In the genomic region with DNA sequence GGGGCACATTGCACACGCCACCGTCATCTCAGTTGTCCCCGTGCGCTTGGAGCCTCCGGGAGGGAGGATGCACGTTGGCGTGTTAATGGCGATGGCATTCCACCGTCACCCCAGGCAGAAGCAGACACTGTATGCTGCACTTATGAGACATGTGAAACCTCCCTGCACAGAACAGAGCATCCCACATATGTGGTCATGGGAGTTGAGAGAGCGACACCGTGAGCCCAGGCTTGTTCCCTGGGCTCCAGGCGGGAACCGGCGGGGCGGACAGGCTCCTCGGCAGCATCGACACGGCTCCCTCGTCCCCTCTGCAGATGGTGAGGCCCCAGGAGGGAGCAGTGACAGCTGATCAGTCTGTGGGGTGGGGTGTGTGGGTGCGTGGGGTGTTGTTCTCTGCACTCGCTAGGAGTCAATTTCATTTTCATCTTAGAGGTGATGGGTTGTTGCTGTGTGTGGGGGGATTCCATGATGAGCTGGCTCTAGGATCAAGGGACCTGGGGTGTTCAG, we compare ENCODE assay signal across 23 cellular contexts. TPM values are rescaled to one million over a fixed set of nuclear protein-coding genes. Genes with fewer than 3 reads are reported as not detected.
DNase-seq lines count a peak whose midpoint lies in the region; ATAC-seq, FAIRE-seq and TF ChIP-seq lines count a peak whose summit lies in the region.
"Had no signal": no experiment of that assay in that cellular context is flagged by ENCODE, and none has a peak within 500 bp of the region (broad histone marks: within the 10 kb centered on the region; RNA-seq: fewer than 3 reads in every experiment).

No MANE protein-coding gene starts in this region.

- peaks cover 2 to 18% of the 10 kb centered on the region in 2 experiments for H4K20me1 ChIP-seq in H1 (replicated peaks in 1 of 2; ENCODE audit: control insufficient read depth in 1 of 2, insufficient read depth in 2 of 2, low read length in 2 of 2)

- no peak for TF ChIP-seq EP300 in H1 (IDR thresholded peaks at IDR 0.05; ENCODE audit: borderline replicate concordance in 1 of 2, low read depth in 2 of 2, low read length in 2 of 2)

- no peaks in the 10 kb centered on the region for H3K36me3 Mint-ChIP-seq in activated CD4-positive, alpha-beta T cell treated with anti-CD3 and anti-CD28 coated beads for 36 hours (ENCODE audit: low read depth)
- H3K36me3 Mint-ChIP-seq in activated CD4-positive, alpha-beta T cell treated with anti-CD3 and anti-CD28 coated beads, Interleukin-2, amount 10 ng/mL, durations not matched to agents 24 days and 14 days (ENCODE audit: low read depth) = no peaks in the 10 kb centered on the region

- no peak overlapping the region for H2AFZ ChIP-seq in H1 (ENCODE audit: low read length)

- no peak overlapping the region for H3K56ac ChIP-seq in H1 (replicated peaks; ENCODE audit: insufficient read length, low read depth, low read length)

- H3K9me3 Mint-ChIP-seq in activated CD4-positive, alpha-beta T cell treated with anti-CD3 and anti-CD28 coated beads for 36 hours (ENCODE audit: low read depth) = no peaks in the 10 kb centered on the region
- H3K9me3 Mint-ChIP-seq in activated CD4-positive, alpha-beta T cell treated with anti-CD3 and anti-CD28 coated beads, Interleukin-2, amount 10 ng/mL, durations not matched to agents 24 days and 14 days = no peaks in the 10 kb centered on the region
- H3K9me3 Mint-ChIP-seq: CD4-positive, alpha-beta memory T cell; HFFc6; IgD-negative memory B cell; memory B cell had no signal

- no peak overlapping the region for H4K5ac ChIP-seq in H1 (ENCODE audit: insufficient read length, low read depth, low read length)

- no peaks in the 10 kb centered on the region; a peak in 1 of 7 replicates for H3K4me1 ChIP-seq in H1 (replicated peaks in 1 of 4; ENCODE audit: control insufficient read depth in 3 of 4, insufficient read depth in 4 of 4, low read length in 3 of 4)

- no peaks in the 10 kb centered on the region for H3K79me1 ChIP-seq in H1 (ENCODE audit: low read depth, low read length)

- H3K4me3 ChIP-seq in H1 (ENCODE audit: extremely low read depth in 1 of 4, insufficient read depth in 2 of 4, low read depth in 3 of 4, low read length in 4 of 4) = no peak overlapping the region
- H3K4me3 ChIP-seq: ovary, stomach had no signal

- no peak overlapping the region for H3K18ac ChIP-seq in H1 (ENCODE audit: extremely low read depth, low read length)

- 90% methylated on average over 17 of the region's 21 CpGs; no CpG with 5 or more reads in 1 of the 2 experiments for WGBS in H1 (ENCODE audit: extremely low coverage in 1 of 2, insufficient coverage in 1 of 2, insufficient read length in 1 of 2, insufficient replicate concordance in 2 of 2, low coverage in 1 of 2, low lambda C conversion rate in 2 of 2, missing lambda C conversion rate in 1 of 2), 2 experiments

- no peak overlapping the region for H2BK15ac ChIP-seq in H1 (ENCODE audit: low read length)

- H3K23ac ChIP-seq in H1 (ENCODE audit: insufficient read length) = no peak overlapping the region

- H2BK20ac ChIP-seq in H1 (ENCODE audit: low read length) = no peak overlapping the region

- H3K27ac Mint-ChIP-seq in activated CD4-positive, alpha-beta T cell treated with anti-CD3 and anti-CD28 coated beads for 36 hours = no peak overlapping the region
- no peak overlapping the region for H3K27ac Mint-ChIP-seq in activated CD4-positive, alpha-beta T cell treated with anti-CD3 and anti-CD28 coated beads, Interleukin-2, amount 10 ng/mL, durations not matched to agents 24 days and 14 days
- H3K27ac Mint-ChIP-seq: HFFc6, IgD-negative memory B cell, memory B cell had no signal

- no peaks in the 10 kb centered on the region for H3K36me3 ChIP-seq in H1 (ENCODE audit: control insufficient read depth in 2 of 4, insufficient read depth in 4 of 4, low read length in 3 of 4)
- H3K36me3 ChIP-seq: ovary had no signal

- no peak for FAIRE-seq in H1 (lab: Jason Lieb, UNC)

- no peak overlapping the region for H3K9ac ChIP-seq in H1 (replicated peaks in 1 of 4; ENCODE audit: extremely low read depth in 1 of 4, low read depth in 3 of 4, low read length in 3 of 4)

- no peak overlapping the region for H2BK12ac ChIP-seq in H1 (ENCODE audit: low read depth, low read length)

- ATAC-seq in activated CD4-positive, alpha-beta T cell treated with anti-CD3 and anti-CD28 coated beads for 36 hours = peak; percentile 64
- ATAC-seq: left colon, right cardiac atrium had no signal

- POLR2A ChIA-PET in activated CD4-positive, alpha-beta T cell treated with anti-CD3 and anti-CD28 coated beads for 36 hours (lab: Charles Lee) = no interaction called here
- POLR2A ChIA-PET in H1 (lab: Charles Lee; ENCODE audit: partially characterized antibody) = interaction anchor here (0.8 kb wide), 1 partner anchor 9 kb away, joined by 3 read pairs; no protein-coding TSS in a partner anchor

- no peaks in the 10 kb centered on the region for H3K79me2 ChIP-seq in H1 (ENCODE audit: control insufficient read depth in 1 of 2, insufficient read depth in 2 of 2, low read length in 2 of 2)

- TF ChIP-seq POLR2A in H1 (IDR thresholded peaks at IDR 0.05; ENCODE audit: control extremely low read depth in 1 of 2, low read depth in 2 of 2, low read length in 2 of 2) = no peak

- no peak overlapping the region for H3K14ac ChIP-seq in H1 (ENCODE audit: insufficient read length)

- no peak overlapping the region for H3K4me2 ChIP-seq in H1 (ENCODE audit: insufficient read depth in 1 of 2, low read depth in 2 of 2, low read length in 2 of 2)

- TF ChIP-seq RAD21 in H1 (IDR thresholded peaks at IDR 0.05 in 1 of 2, conservative IDR thresholded peaks at IDR 0.05 in 1 of 2; ENCODE audit: low read depth in 2 of 2, low read length in 2 of 2) = no peak

- H3K27ac ChIP-seq in H1 (ENCODE audit: low read depth, low read length) = no peak overlapping the region
- H3K27ac ChIP-seq: ovary had no signal

- H2BK5ac ChIP-seq in H1 (ENCODE audit: low read depth, low read length) = no peak overlapping the region; the same call in 1 of the 2 replicates

- H2AK5ac ChIP-seq in H1 (ENCODE audit: low read depth, low read length) = 0 out of 2 replicates have a peak overlapping the region, but pooled peaks have one; percentile 65

- no peaks in the 10 kb centered on the region for H3K9me3 ChIP-seq in H1 (ENCODE audit: insufficient read depth in 2 of 2, low read depth in 1 of 2, low read length in 1 of 2)
- H3K9me3 ChIP-seq: ovary, stomach had no signal

- H3K23me2 ChIP-seq in H1 (ENCODE audit: low read depth, low read length) = no peaks in the 10 kb centered on the region

- no peaks in the 10 kb centered on the region for H3K27me3 ChIP-seq in H1 (replicated peaks in 1 of 4; ENCODE audit: control insufficient read depth in 3 of 4, extremely low read depth in 1 of 4, insufficient read depth in 3 of 4, low read length in 3 of 4)
- H3K27me3 ChIP-seq: ovary, stomach had no signal

- no peaks in the 10 kb centered on the region for H3K27me3 Mint-ChIP-seq in activated CD4-positive, alpha-beta T cell treated with anti-CD3 and anti-CD28 coated beads for 36 hours
- H3K27me3 Mint-ChIP-seq in activated CD4-positive, alpha-beta T cell treated with anti-CD3 and anti-CD28 coated beads, Interleukin-2, amount 10 ng/mL, durations not matched to agents 24 days and 14 days = no peaks in the 10 kb centered on the region
- H3K27me3 Mint-ChIP-seq: CD4-positive, alpha-beta memory T cell; IgD-negative memory B cell; memory B cell had no signal

- intact Hi-C loops in activated CD4-positive, alpha-beta T cell treated with anti-CD3 and anti-CD28 coated beads for 36 hours (cut with DNase I, micrococcal nuclease) = no loop called here
- intact Hi-C loops in activated CD4-positive, alpha-beta T cell treated with anti-CD3 and anti-CD28 coated beads, Interleukin-2, amount 10 ng/mL, durations not matched to agents 24 days and 14 days (cut with micrococcal nuclease) = no loop called here

- no peak overlapping the region for H3K4me3 Mint-ChIP-seq in activated CD4-positive, alpha-beta T cell treated with anti-CD3 and anti-CD28 coated beads for 36 hours
- H3K4me3 Mint-ChIP-seq in activated CD4-positive, alpha-beta T cell treated with anti-CD3 and anti-CD28 coated beads, Interleukin-2, amount 10 ng/mL, durations not matched to agents 24 days and 14 days = no peak overlapping the region
- H3K4me3 Mint-ChIP-seq: CD4-positive, alpha-beta memory T cell; HFFc6; IgD-negative memory B cell; memory B cell had no signal

- in situ Hi-C loops in KBM-7 (cut with MboI; ENCODE audit: low pct_unique_long_range_greater_than_20kb, low sequenced_read_pairs) = no loop called here

- peak; percentile 29 for DNase-seq in activated CD4-positive, alpha-beta T cell treated with anti-CD3 and anti-CD28 coated beads for 36 hours
- no peak for DNase-seq in activated CD4-positive, alpha-beta T cell treated with anti-CD3 and anti-CD28 coated beads, Interleukin-2, amount 10 ng/mL, durations not matched to agents 24 days and 14 days
- peak; percentile 69 for DNase-seq in NCI-H82 (lab: John Stamatoyannopoulos, UW)
- DNase-seq in H1 (ENCODE audit: low read depth in 1 of 2, low spot score in 2 of 2) = no peak
- peak; percentile 75 for DNase-seq in putamen (ENCODE audit: low spot score)
- no peak for DNase-seq in NAMALWA (ENCODE audit: low spot score)
- DNase-seq in KBM-7 = no peak
- no peak for DNase-seq in kidney tubule cell (ENCODE audit: low spot score)
- DNase-seq: 8988T; activated CD4-positive, CD25-positive, alpha-beta regulatory T cell; CD4-positive, alpha-beta memory T cell; HFFc6; left colon; NCI-H2081 treated with DMSO at 0.1 percent for 48 hours; NCI-H446 treated with DMSO at 0.1 percent for 48 hours; ovary; SHP77; stomach; T1000; trophoblast cell had no signal

- no peak for TF ChIP-seq CTCF in H1 (IDR thresholded peaks at IDR 0.05; ENCODE audit: control extremely low read depth in 1 of 3, insufficient read depth in 1 of 3, low read depth in 1 of 3, low read length in 3 of 3)

- no peak overlapping the region for H4K91ac ChIP-seq in H1 (replicated peaks; ENCODE audit: insufficient read length, low read length)

- H2BK120ac ChIP-seq in H1 (replicated peaks; ENCODE audit: low read depth, low read length) = no peak overlapping the region

- H4K8ac ChIP-seq in H1 (ENCODE audit: extremely low read depth, insufficient read depth, low read length) = no peak overlapping the region

- CTCF ChIA-PET in activated CD4-positive, alpha-beta T cell treated with anti-CD3 and anti-CD28 coated beads for 36 hours (lab: Charles Lee) = no interaction called here
- CTCF ChIA-PET in H1 (lab: Charles Lee; ENCODE audit: partially characterized antibody) = interaction anchor here (1.2 to 1.4 kb wide), 3 partner anchors 9 to 45 kb away, joined by 3 to 4 read pairs (median 3); no protein-coding TSS in a partner anchor

- H3K4me1 Mint-ChIP-seq in activated CD4-positive, alpha-beta T cell treated with anti-CD3 and anti-CD28 coated beads for 36 hours = peaks cover 10% of the 10 kb centered on the region
- H3K4me1 Mint-ChIP-seq in activated CD4-positive, alpha-beta T cell treated with anti-CD3 and anti-CD28 coated beads, Interleukin-2, amount 10 ng/mL, durations not matched to agents 24 days and 14 days = peaks cover 5% of the 10 kb centered on the region

- H3K4ac ChIP-seq in H1 (replicated peaks; ENCODE audit: insufficient read length, low read depth, low read length) = no peak overlapping the region

RNA-seq across cellular contexts. Expression of a gene that starts 40.4 kb away (rescaled TPM):
- 1 to 10 TPM; 5.3 to 9.7 TPM for total RNA-seq in activated CD4-positive, alpha-beta T cell treated with anti-CD3 and anti-CD28 coated beads for 36 hours
- total RNA-seq in activated CD4-positive, alpha-beta T cell treated with anti-CD3 and anti-CD28 coated beads, Interleukin-2, amount 10 ng/mL, durations not matched to agents 24 days and 14 days = 7.1 and 7.2 TPM in 2 replicates
- total RNA-seq in H1 (2021; fragmentation: NEBNext Ultra II Directional; extraction: Animal tissue kit (Norgen Biotek cat#: 25700)) = 8.5 TPM in 2 replicates
- polyA plus RNA-seq in H1 (2011; rRNA removed) = 2.9 and 6.5 TPM in 2 replicates
- 2.7 TPM for polyA plus RNA-seq in H1 (2011; cell fraction: cytosol; rRNA removed)
- polyA plus RNA-seq in H1 (2011; cell fraction: nucleus; rRNA removed) = 18.3 TPM
- polyA plus RNA-seq in H1 (2012, experiment 1 of 2) = 4.4 to 9.8 TPM (median 8.1 TPM) in 4 replicates
- 4.9 TPM for polyA plus RNA-seq in H1 (2012, experiment 2 of 2)
- polyA plus RNA-seq in H1 (2013, experiment 1 of 2) = 8.8 TPM
- polyA plus RNA-seq in H1 (2013, experiment 2 of 2) = 7.7 TPM
- 0.71 and 1.8 TPM in 2 replicates for polyA minus RNA-seq in H1 (2011; rRNA and poly(A)+ RNA removed)
- 4.7 TPM for polyA minus RNA-seq in H1 (2011; cell fraction: cytosol; rRNA and poly(A)+ RNA removed)
- 6.3 TPM for polyA minus RNA-seq in H1 (2011; cell fraction: nucleus; rRNA and poly(A)+ RNA removed)

Comparison
In these comparisons a context has a peak if more than half of its experiments do, and no peak if none do; other contexts are left out.
1. DNase-seq: peak in activated CD4-positive, alpha-beta T cell treated with anti-CD3 and anti-CD28 coated beads for 36 hours (single experiment), NCI-H82 (single experiment) and putamen (single experiment); none in activated CD4-positive, alpha-beta T cell treated with anti-CD3 and anti-CD28 coated beads, Interleukin-2, amount 10 ng/mL, durations not matched to agents 24 days and 14 days (single experiment), H1 (0 of 2), NAMALWA (single experiment), KBM-7 (single experiment) and kidney tubule cell (single experiment).